7 cellular contexts compared by ENCODE assay signal in genomic region chr21:41678016-41678935, GRCh38.
DNase-seq lines count a peak whose midpoint lies in the region; ATAC-seq, FAIRE-seq and TF ChIP-seq lines count a peak whose summit lies in the region.

No MANE protein-coding gene starts in this region.

- H3K27me3 ChIP-seq in keratinocyte (ENCODE audit: control insufficient read depth, extremely low read depth, insufficient read depth, low read length) (no peaks in the 10 kb centered on the region), thoracic aorta (replicated peaks; ENCODE audit: insufficient read depth) (no peaks in the 10 kb centered on the region)

- H3K4me1 ChIP-seq in keratinocyte (ENCODE audit: control insufficient read depth, extremely low read depth, insufficient read depth, low read length) (peaks cover 55% of the 10 kb centered on the region), thoracic aorta (ENCODE audit: control insufficient read depth in 1 of 2, low read depth in 2 of 2) (peaks cover 8 to 12% of the 10 kb centered on the region in 2 donors)

- H3K27ac ChIP-seq in keratinocyte (ENCODE audit: control insufficient read depth, insufficient read depth, low read length) (peak overlapping the region; percentile 100), thoracic aorta (peak overlapping the region in 1 of 2 donors; percentile 47)

- H3K4me3 ChIP-seq in keratinocyte (ENCODE audit: control insufficient read depth in 2 of 3, extremely low read depth in 1 of 3, insufficient read depth in 2 of 3, low read depth in 1 of 3, low read length in 3 of 3) (peak overlapping the region; percentile 1 to 69 (median 43)), thoracic aorta (peak overlapping the region; percentile 26)

- no peak for ATAC-seq in thoracic aorta (ENCODE audit: insufficient number of reproducible peaks, low FRiP score, low read depth)
- ATAC-seq in HG03442 (IDR thresholded peaks at IDR 0.05; ENCODE audit: unreplicated experiment): no peak

- H3K4me2 ChIP-seq in keratinocyte (ENCODE audit: control insufficient read depth, extremely low read depth, insufficient read depth, low read depth, low read length): peak overlapping the region; percentile 97

- H2AFZ ChIP-seq in keratinocyte (ENCODE audit: control insufficient read depth, low read length): peak overlapping the region; percentile 54

- H3K79me2 ChIP-seq in keratinocyte (ENCODE audit: control insufficient read depth, insufficient read depth, low read length): no peaks in the 10 kb centered on the region

- no peaks in the 10 kb centered on the region for H4K20me1 ChIP-seq in keratinocyte (ENCODE audit: control insufficient read depth, extremely low read depth, insufficient read depth, low read length)

- dilution Hi-C loops in keratinocyte (cut with MboI; ENCODE audit: extremely low pct_ligation_motif_present, low sequenced_read_pairs): no loop called here

- DNase-seq in HuH-7 (ENCODE audit: low spot score) (peak; percentile 59), SHP77 (lab: John Stamatoyannopoulos, UW) (peak; percentile 22 to 63), keratinocyte (ENCODE audit: low read depth, low spot score) (peak; percentile 72), thoracic aorta (ENCODE audit: low spot score) (no peak), OCI-M2 (lab: John Stamatoyannopoulos, UW; ENCODE audit: unreplicated experiment) (no peak), AML-193 (lab: John Stamatoyannopoulos, UW) (no peak)

- no peaks in the 10 kb centered on the region for H3K9me3 ChIP-seq in keratinocyte (ENCODE audit: control insufficient read depth, low read depth, low read length)
- H3K9me3 ChIP-seq in thoracic aorta: no peaks in the 10 kb centered on the region

- no peaks in the 10 kb centered on the region for H3K9me1 ChIP-seq in keratinocyte (ENCODE audit: control insufficient read depth, extremely low read depth, insufficient read depth, low read length)

- FAIRE-seq in keratinocyte (lab: Jason Lieb, UNC): no peak

- peak in 1 of 3 experiments; percentile 19 for TF ChIP-seq CTCF in keratinocyte (optimal IDR thresholded peaks at IDR 0.05 in 1 of 3, IDR thresholded peaks at IDR 0.05 in 1 of 3, conservative IDR thresholded peaks at IDR 0.05 in 1 of 3; ENCODE audit: extremely low read depth in 1 of 3, insufficient read depth in 2 of 3, low read length in 3 of 3)
- no peak for TF ChIP-seq CTCF in thoracic aorta (IDR thresholded peaks at IDR 0.05)

- peak overlapping the region; percentile 96 for H3K9ac ChIP-seq in keratinocyte (ENCODE audit: control insufficient read depth, extremely low read depth, insufficient read depth, low read length)

- H3K36me3 ChIP-seq in keratinocyte (ENCODE audit: control insufficient read depth in 2 of 2, extremely low read depth in 1 of 2, insufficient read depth in 2 of 2, low read length in 2 of 2) (no peaks in the 10 kb centered on the region), thoracic aorta (no peaks in the 10 kb centered on the region)

Comparison
In these comparisons a context has a peak if more than half of its experiments do, and no peak if none do; other contexts are left out.
1. DNase-seq: peak in HuH-7 (single experiment), SHP77 (2 of 2) and keratinocyte (single experiment); none in thoracic aorta (single experiment), OCI-M2 (single experiment) and AML-193 (0 of 2).